In the genomic region with DNA sequence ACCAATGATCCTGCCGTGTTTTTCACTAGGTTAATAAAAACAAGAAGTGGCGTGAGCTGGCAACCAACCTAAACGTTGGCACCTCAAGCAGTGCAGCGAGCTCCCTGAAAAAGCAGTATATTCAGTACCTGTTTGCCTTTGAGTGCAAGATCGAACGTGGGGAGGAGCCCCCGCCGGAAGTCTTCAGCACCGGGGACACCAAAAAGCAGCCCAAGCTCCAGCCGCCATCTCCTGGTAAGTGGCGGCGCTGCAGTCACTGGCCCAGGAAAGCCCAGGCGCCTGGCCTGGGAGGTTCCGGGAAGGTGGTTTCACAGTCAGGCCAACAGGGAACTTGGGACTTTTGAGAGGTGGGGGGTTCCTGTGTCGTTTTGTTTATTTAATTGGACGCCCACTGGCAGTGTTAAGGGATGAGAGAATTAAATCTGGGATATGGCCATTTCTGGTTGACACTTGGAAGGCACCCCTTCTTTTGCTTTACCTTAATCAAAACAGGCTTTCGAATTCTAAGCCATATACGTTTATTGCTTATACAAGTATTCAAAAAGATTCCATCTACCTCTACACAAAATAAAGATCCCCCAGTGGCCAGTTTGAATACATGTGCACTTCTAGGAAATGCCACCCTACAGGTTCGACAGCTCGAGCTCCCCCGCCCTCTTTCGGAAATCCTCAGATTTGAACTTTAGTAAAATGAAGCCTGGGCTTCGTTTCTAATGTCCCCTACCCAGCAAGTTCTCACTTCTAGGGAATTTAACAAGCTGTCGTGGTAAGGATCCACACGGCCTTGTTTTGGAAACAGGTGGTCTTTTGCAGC, we compare ENCODE assay signal across 8 cellular contexts.
DNase-seq lines count a peak whose midpoint lies in the region; ATAC-seq and TF ChIP-seq lines count a peak whose summit lies in the region.

No MANE protein-coding gene starts in this region.

- peak overlapping the region; percentile 44 for H2BK12ac ChIP-seq in trophoblast cell (ENCODE audit: low read length)

- no peak overlapping the region for H2AK5ac ChIP-seq in trophoblast cell (ENCODE audit: low read length)

- H3K27ac ChIP-seq in trophoblast cell (ENCODE audit: low read depth, low read length): peak overlapping the region; percentile 32
- H3K27ac ChIP-seq in transverse colon: peak overlapping the region in 3 of 4 donors; percentile 7 to 36 (median 30)

- H3K9ac ChIP-seq in trophoblast cell (ENCODE audit: low read length): peak overlapping the region; percentile 30

- H3K9me3 ChIP-seq in trophoblast cell (ENCODE audit: insufficient read depth, low read depth, low read length): no peaks in the 10 kb centered on the region
- no peaks in the 10 kb centered on the region for H3K9me3 ChIP-seq in transverse colon

- H2BK120ac ChIP-seq in trophoblast cell (ENCODE audit: insufficient read depth, low read length, poor library complexity): peak overlapping the region; percentile 33

- no peak overlapping the region for H3K23ac ChIP-seq in trophoblast cell (ENCODE audit: low read length)

- H3K79me2 ChIP-seq in trophoblast cell (ENCODE audit: control insufficient read depth, insufficient read depth, low read length, poor library complexity): no peaks in the 10 kb centered on the region

- TF ChIP-seq CTCF in glutamatergic neuron (IDR thresholded peaks at IDR 0.05; ENCODE audit: partially characterized antibody, unreplicated experiment) (peak; percentile 79), transverse colon (IDR thresholded peaks at IDR 0.05) (peak; percentile 86 to 94 (median 90))

- H4K12ac ChIP-seq in trophoblast cell (ENCODE audit: low read depth, low read length): no peak overlapping the region

- no peak overlapping the region for H3K18ac ChIP-seq in trophoblast cell (ENCODE audit: low read length)

- WGBS in trophoblast cell (ENCODE audit: extremely low coverage, insufficient coverage, insufficient read length): no CpG with 5 or more reads among the region's 25 CpGs
- WGBS in transverse colon (ENCODE audit: low coverage in 1 of 2), 2 donors: 43 to 48% methylated on average over 15 to 21 of the region's 25 CpGs

- H3K4me3 Mint-ChIP-seq in glutamatergic neuron (ENCODE audit: unreplicated experiment): no peak overlapping the region

- intact Hi-C loops in transverse colon (cut with DNase I; ENCODE audit: low total_unique reads): loop anchor here (10.0 kb wide), 2 partner anchors 140 to 610 kb away; no protein-coding TSS in a partner anchor

- H3K4me1 Mint-ChIP-seq in glutamatergic neuron (ENCODE audit: low read depth, unreplicated experiment): peaks cover 11% of the 10 kb centered on the region

- H4K91ac ChIP-seq in trophoblast cell (ENCODE audit: low read depth, low read length): peak overlapping the region; percentile 64

- DNase-seq in DMS79 (lab: John Stamatoyannopoulos, UW): peak; percentile 89
- peak; percentile 39 for DNase-seq in Jurkat, Clone E6-1 (ENCODE audit: low read depth, low spot score)
- peak; percentile 40 for DNase-seq in SK-N-DZ (ENCODE audit: low spot score)
- DNase-seq in activated naive CD4-positive, alpha-beta T cell treated with anti-CD3 and anti-CD28 coated beads, Interleukin-2, amount 50 U/mL, for 16 hours: peak; percentile 68
- DNase-seq in glutamatergic neuron: peak; percentile 78
- DNase-seq in trophoblast cell: peak; percentile 64 to 83
- DNase-seq in transverse colon: peak; percentile 81

- TF ChIP-seq EP300 in transverse colon (IDR thresholded peaks at IDR 0.05; ENCODE audit: low read depth): no peak

- H3K4me3 ChIP-seq in Jurkat, Clone E6-1 (ENCODE audit: low read length): no peak overlapping the region
- H3K4me3 ChIP-seq in trophoblast cell (ENCODE audit: low read depth, low read length): no peak overlapping the region
- peak overlapping the region in 1 of 4 donors; percentile 26 for H3K4me3 ChIP-seq in transverse colon

- no peak overlapping the region for H3K14ac ChIP-seq in trophoblast cell (ENCODE audit: low read length)

- in situ Hi-C loops in transverse colon (cut with MboI; ENCODE audit: low pct_ligation_motif_present in 1 of 4, low pct_unique_long_range_greater_than_20kb in 1 of 4, low sequenced_read_pairs in 3 of 4): loop anchor here (10.0 to 25.0 kb wide), 3 partner anchors 147 to 622 kb away; no protein-coding TSS in a partner anchor

- H3K4ac ChIP-seq in trophoblast cell (ENCODE audit: low read depth, low read length): no peak overlapping the region

- no peak for ATAC-seq in HG03039 (IDR thresholded peaks at IDR 0.05; ENCODE audit: unreplicated experiment)

- H2BK5ac ChIP-seq in trophoblast cell (ENCODE audit: low read depth, low read length, poor library complexity): peak overlapping the region; percentile 52

- H3K4me2 ChIP-seq in trophoblast cell (ENCODE audit: low read length): peak overlapping the region; percentile 28

- H3K27me3 Mint-ChIP-seq in glutamatergic neuron (ENCODE audit: unreplicated experiment): peaks cover 3% of the 10 kb centered on the region

- H3K9me3 Mint-ChIP-seq in glutamatergic neuron (ENCODE audit: unreplicated experiment): peaks cover 2% of the 10 kb centered on the region

- H3K4me1 ChIP-seq in trophoblast cell (ENCODE audit: control insufficient read depth in 1 of 2, insufficient read depth in 2 of 2, low read length in 2 of 2) (peaks cover 15% of the 10 kb centered on the region in 2 experiments), transverse colon (peaks cover 8 to 38% (median 22%) of the 10 kb centered on the region in 4 donors)

- H3K36me3 Mint-ChIP-seq in glutamatergic neuron (ENCODE audit: unreplicated experiment): no peaks in the 10 kb centered on the region

- H4K8ac ChIP-seq in trophoblast cell (ENCODE audit: low read depth, low read length): peak overlapping the region; percentile 60

- no peak for TF ChIP-seq POLR2A in transverse colon (IDR thresholded peaks at IDR 0.05)

- H2AFZ ChIP-seq in trophoblast cell (ENCODE audit: insufficient read depth, low read length, poor library complexity): no peak overlapping the region

- H3K79me1 ChIP-seq in trophoblast cell (ENCODE audit: low read length): peaks cover 10% of the 10 kb centered on the region

- H3K27me3 ChIP-seq in trophoblast cell (ENCODE audit: insufficient read depth, low read length): no peaks in the 10 kb centered on the region
- no peaks in the 10 kb centered on the region for H3K27me3 ChIP-seq in transverse colon

- H3K27ac Mint-ChIP-seq in glutamatergic neuron (ENCODE audit: unreplicated experiment): peak overlapping the region; percentile 33

- peaks cover 23 to 29% of the 10 kb centered on the region in 2 experiments for H3K36me3 ChIP-seq in trophoblast cell (ENCODE audit: control insufficient read depth in 1 of 2, insufficient read depth in 2 of 2, low read length in 2 of 2)
- peaks cover 0 to 21% (median 7%) of the 10 kb centered on the region in 4 donors for H3K36me3 ChIP-seq in transverse colon

Comparison
In these comparisons a context has a peak if more than half of its experiments do, and no peak if none do; other contexts are left out.
1. DNase-seq: peak in every context shown above with its lines; median percentile 89 in DMS79; 81 in transverse colon; 78 in glutamatergic neuron; 74 in trophoblast cell; 68 in activated naive CD4-positive, alpha-beta T cell treated with anti-CD3 and anti-CD28 coated beads, Interleukin-2, amount 50 U/mL, for 16 hours; 40 in SK-N-DZ; 39 in Jurkat, Clone E6-1.